18 cellular contexts compared by ENCODE assay signal in genomic region chr17:3748576-3748975, GRCh38. TPM values are rescaled to one million over a fixed set of nuclear protein-coding genes. Genes with fewer than 3 reads are reported as not detected.
DNase-seq lines count a peak whose midpoint lies in the region; ATAC-seq, FAIRE-seq and TF ChIP-seq lines count a peak whose summit lies in the region.
"Had no signal": no experiment of that assay in that cellular context is flagged by ENCODE, and none has a peak within 500 bp of the region (broad histone marks: within the 10 kb centered on the region; RNA-seq: fewer than 3 reads in every experiment).

No MANE protein-coding gene starts in this region.

- H2AFZ ChIP-seq in HepG2 (ENCODE audit: low read length): no peak overlapping the region

- TF ChIP-seq EP300 in HepG2 (IDR thresholded peaks at IDR 0.05; ENCODE audit: low read depth in 2 of 2, low read length in 2 of 2) (no peak), HepG2 (CRISPR knock-in tag; IDR thresholded peaks at IDR 0.05; ENCODE audit: borderline replicate concordance) (no peak)

- peaks cover 20% of the 10 kb centered on the region for H3K4me1 ChIP-seq in HepG2 (ENCODE audit: insufficient read depth, low read length)
- H3K4me1 ChIP-seq in right lobe of liver: no peaks in the 10 kb centered on the region

- no peaks in the 10 kb centered on the region for H3K9me3 ChIP-seq in HepG2 (ENCODE audit: low read length)
- no peaks in the 10 kb centered on the region for H3K9me3 ChIP-seq in right lobe of liver
- H3K9me3 ChIP-seq in T-helper 17 cell (ENCODE audit: control insufficient read depth, low read length, poor library complexity, severe bottlenecking): no peaks in the 10 kb centered on the region

- FAIRE-seq in HepG2 (lab: Jason Lieb, UNC): no peak

- no peaks in the 10 kb centered on the region for H4K20me1 ChIP-seq in HepG2 (ENCODE audit: insufficient read depth, low read length)

- no peaks in the 10 kb centered on the region for H3K79me2 ChIP-seq in HepG2 (ENCODE audit: insufficient read depth, low read length)

- no peaks in the 10 kb centered on the region for H3K9me3 Mint-ChIP-seq in natural killer cell

- H3K27ac Mint-ChIP-seq in T-helper 17 cell (peak overlapping the region; percentile 29), natural killer cell (no peak overlapping the region)

- TF ChIP-seq CTCF in HepG2 (CRISPR knock-in tag; IDR thresholded peaks at IDR 0.05) (no peak), right lobe of liver (IDR thresholded peaks at IDR 0.05) (no peak), natural killer cell (IDR thresholded peaks at IDR 0.05) (no peak)

- DNase-seq in HepG2 (ENCODE audit: low spot score): no peak
- DNase-seq in right lobe of liver: no peak
- no peak for DNase-seq in T-helper 17 cell
- DNase-seq in natural killer cell: no peak
- DNase-seq in NCI-H2196 (lab: John Stamatoyannopoulos, UW; ENCODE audit: unreplicated experiment): no peak
- no peak for DNase-seq in COR-L47 (lab: John Stamatoyannopoulos, UW)
- DNase-seq: AML-193; DMS153; HCEC 1CT; NCI-H1048; NCI-H146; NCI-H2081 treated with DMSO at 0.1 percent for 48 hours; NCI-H345; NCI-H526 treated with DMSO at 0.1 percent for 48 hours; NK-92 treated with Interleukin-12 subunit alpha and Interleukin-12 subunit beta, amount 100 ng/mL, for 24 hours; OCI-M1; RPMI8226 had no signal

- H3K36me3 Mint-ChIP-seq in T-helper 17 cell (ENCODE audit: low read depth) (no peaks in the 10 kb centered on the region), natural killer cell (no peaks in the 10 kb centered on the region)

- no TSS peak for BruUV-seq in HepG2 (replicated peaks; lab: Mats Ljungman, UMichigan)

- no peak overlapping the region for H3K9ac ChIP-seq in HepG2 (ENCODE audit: insufficient read depth, low read depth, low read length)

- H3K4me3 ChIP-seq in HepG2 (replicated peaks in 1 of 3; ENCODE audit: insufficient read depth in 1 of 3, low read depth in 2 of 3, low read length in 3 of 3): no peak overlapping the region
- no peak overlapping the region for H3K4me3 ChIP-seq in right lobe of liver

- H3K27me3 ChIP-seq in HepG2 (ENCODE audit: control insufficient read depth in 1 of 2, insufficient read depth in 2 of 2, low read length in 2 of 2) (no peaks in the 10 kb centered on the region; a peak in 2 of 5 replicates), right lobe of liver (no peaks in the 10 kb centered on the region)

- peak; percentile 25; the same call in 2 of the 3 replicates for ATAC-seq in HepG2
- no peak for ATAC-seq in right lobe of liver
- ATAC-seq in T-helper 17 cell: no peak
- no peak for ATAC-seq in natural killer cell
- ATAC-seq in GM21529 (IDR thresholded peaks at IDR 0.05; ENCODE audit: unreplicated experiment): no peak

- no peak overlapping the region for H3K27ac ChIP-seq in HepG2 (ENCODE audit: extremely low read length, insufficient read depth, low read length)
- no peak overlapping the region for H3K27ac ChIP-seq in right lobe of liver

- intact Hi-C loops in HepG2 (cut with micrococcal nuclease; ENCODE audit: unreplicated experiment) (no loop called here), right lobe of liver (cut with DNase I) (no loop called here), natural killer cell (cut with micrococcal nuclease) (no loop called here)

- POLR2A ChIA-PET in HepG2 (lab: Yijun Ruan, JAX): no interaction called here

- TF ChIP-seq POLR2A in HepG2 (IDR thresholded peaks at IDR 0.05; ENCODE audit: insufficient read depth in 1 of 2, low read depth in 2 of 2, low read length in 2 of 2) (no peak), right lobe of liver (IDR thresholded peaks at IDR 0.05) (no peak)

- CTCF ChIA-PET in HepG2 (lab: Yijun Ruan, JAX; ENCODE audit: low intra/inter-chr PET ratio, low total read pairs): no interaction called here

- H3K4me2 ChIP-seq in HepG2 (ENCODE audit: low read depth, low read length): peak overlapping the region; percentile 10; the same call in 1 of the 2 replicates

- H3K4me1 Mint-ChIP-seq in T-helper 17 cell: peaks cover 23% of the 10 kb centered on the region
- H3K4me1 Mint-ChIP-seq in natural killer cell: peaks cover 0 to 18% of the 10 kb centered on the region in 2 donors

- H3K36me3 ChIP-seq in HepG2 (replicated peaks in 1 of 2; ENCODE audit: control insufficient read depth in 1 of 2, insufficient read depth in 2 of 2, low read length in 2 of 2) (no peaks in the 10 kb centered on the region), right lobe of liver (no peaks in the 10 kb centered on the region)

- H3K4me3 Mint-ChIP-seq in T-helper 17 cell (peak overlapping the region; percentile 25), natural killer cell (peak overlapping the region; percentile 25)

- 58% methylated on average over 7 of the region's 7 CpGs for WGBS in HepG2 (ENCODE audit: low lambda C conversion rate)
- WGBS in right lobe of liver (ENCODE audit: insufficient coverage, low coverage, low lambda C conversion rate, missing lambda C conversion rate): 92% methylated on average over 5 of the region's 7 CpGs

- no peak for TF ChIP-seq RAD21 in HepG2 (CRISPR knock-in tag; IDR thresholded peaks at IDR 0.05)

- H3K27me3 Mint-ChIP-seq in T-helper 17 cell (no peaks in the 10 kb centered on the region), natural killer cell (ENCODE audit: low read depth in 2 of 2) (peaks cover 0 to 2% of the 10 kb centered on the region in 2 donors)

- in situ Hi-C loops in HepG2 (cut with HindIII; ENCODE audit: extremely low pct_ligation_motif_present, low pct_unique_long_range_greater_than_20kb): no loop called here

RNA-seq across cellular contexts. Expression of gene HASPIN, which starts 24.9 kb away (rescaled TPM):
- total RNA-seq in HepG2 (2016; rRNA removed; fragmentation: Illumina TruSeq; extraction: Trizol) (7.8 and 8.1 TPM in 2 replicates), right lobe of liver (1 to 10 TPM in 1 of 6 experiments, under 1 TPM in 4, not detected in 1; 0.07 to 1.1 (median 0.27) TPM), T-helper 17 cell (under 1 TPM; 0.22 to 0.31 TPM), natural killer cell (under 1 TPM; 0.33 to 0.79 (median 0.70) TPM)
- 1.3 and 1.4 TPM in 2 replicates for total RNA-seq in HepG2 (2016; cell fraction: cytosol; rRNA removed; fragmentation: Illumina TruSeq; extraction: Trizol; ENCODE audit: low read depth)
- 7.4 and 8.8 TPM in 2 replicates for total RNA-seq in HepG2 (2016; cell fraction: insoluble cytoplasmic fraction; rRNA removed; fragmentation: Illumina TruSeq; extraction: Trizol)
- 4.8 TPM in 2 replicates for total RNA-seq in HepG2 (2016; cell fraction: membrane; rRNA removed; fragmentation: Illumina TruSeq; extraction: Trizol)
- 4.1 and 5.0 TPM in 2 replicates for total RNA-seq in HepG2 (2016; cell fraction: nucleus; rRNA removed; fragmentation: Illumina TruSeq; extraction: Trizol)
- 1.9 and 2.7 TPM in 2 replicates for polyA plus RNA-seq in HepG2 (2011; rRNA removed)
- 1.5 and 1.9 TPM in 2 replicates for polyA plus RNA-seq in HepG2 (2011; cell fraction: cytosol; rRNA removed)
- 1.1 and 2.3 TPM in 2 replicates for polyA plus RNA-seq in HepG2 (2011; cell fraction: nucleus; rRNA removed)
- 1.1 and 1.9 TPM in 2 replicates for polyA plus RNA-seq in HepG2 (2012)
- polyA plus RNA-seq in HepG2 (2016; cell fraction: cytosol; fragmentation: Illumina TruSeq; extraction: Trizol; ENCODE audit: low read depth): 0.50 and 0.65 TPM in 2 replicates
- polyA plus RNA-seq in HepG2 (2016; cell fraction: insoluble cytoplasmic fraction; fragmentation: Illumina TruSeq; extraction: Trizol; ENCODE audit: low read depth): 5.0 and 5.9 TPM in 2 replicates
- 1.5 and 1.6 TPM in 2 replicates for polyA plus RNA-seq in HepG2 (2016; cell fraction: membrane; fragmentation: Illumina TruSeq; extraction: Trizol; ENCODE audit: low read depth)
- 3.6 and 4.4 TPM in 2 replicates for polyA plus RNA-seq in HepG2 (2016; cell fraction: nucleus; fragmentation: Illumina TruSeq; extraction: Trizol; ENCODE audit: insufficient read depth, low read depth)
- polyA minus RNA-seq in HepG2 (2011; rRNA and poly(A)+ RNA removed; ENCODE audit: low replicate concordance): 5.0 and 17.7 TPM in 2 replicates
- polyA minus RNA-seq in HepG2 (2011; cell fraction: cytosol; rRNA and poly(A)+ RNA removed): 4.4 and 5.5 TPM in 2 replicates
- 3.0 and 5.7 TPM in 2 replicates for polyA minus RNA-seq in HepG2 (2011; cell fraction: nucleus; rRNA and poly(A)+ RNA removed)

RNA-seq across cellular contexts. Expression of gene ITGAE, which starts 52.4 kb away (rescaled TPM):
- total RNA-seq in HepG2 (2016; rRNA removed; fragmentation: Illumina TruSeq; extraction: Trizol): 49.0 and 56.3 TPM in 2 replicates
- total RNA-seq in HepG2 (2016; cell fraction: cytosol; rRNA removed; fragmentation: Illumina TruSeq; extraction: Trizol; ENCODE audit: low read depth): 99.2 and 118 TPM in 2 replicates
- total RNA-seq in HepG2 (2016; cell fraction: insoluble cytoplasmic fraction; rRNA removed; fragmentation: Illumina TruSeq; extraction: Trizol): 54.9 and 56.5 TPM in 2 replicates
- 121 and 124 TPM in 2 replicates for total RNA-seq in HepG2 (2016; cell fraction: membrane; rRNA removed; fragmentation: Illumina TruSeq; extraction: Trizol)
- 18.5 and 22.4 TPM in 2 replicates for total RNA-seq in HepG2 (2016; cell fraction: nucleus; rRNA removed; fragmentation: Illumina TruSeq; extraction: Trizol)
- 38.2 and 42.3 TPM in 2 replicates for polyA plus RNA-seq in HepG2 (2011; rRNA removed)
- polyA plus RNA-seq in HepG2 (2011; cell fraction: cytosol; rRNA removed): 28.2 and 31.0 TPM in 2 replicates
- polyA plus RNA-seq in HepG2 (2011; cell fraction: nucleus; rRNA removed): 13.3 and 15.2 TPM in 2 replicates
- 19.1 and 24.6 TPM in 2 replicates for polyA plus RNA-seq in HepG2 (2012)
- 110 and 139 TPM in 2 replicates for polyA plus RNA-seq in HepG2 (2016; cell fraction: cytosol; fragmentation: Illumina TruSeq; extraction: Trizol; ENCODE audit: low read depth)
- polyA plus RNA-seq in HepG2 (2016; cell fraction: insoluble cytoplasmic fraction; fragmentation: Illumina TruSeq; extraction: Trizol; ENCODE audit: low read depth): 46.7 and 46.9 TPM in 2 replicates
- polyA plus RNA-seq in HepG2 (2016; cell fraction: membrane; fragmentation: Illumina TruSeq; extraction: Trizol; ENCODE audit: low read depth): 90.3 and 104 TPM in 2 replicates
- 36.8 and 38.1 TPM in 2 replicates for polyA plus RNA-seq in HepG2 (2016; cell fraction: nucleus; fragmentation: Illumina TruSeq; extraction: Trizol; ENCODE audit: insufficient read depth, low read depth)
- polyA minus RNA-seq in HepG2 (2011; rRNA and poly(A)+ RNA removed; ENCODE audit: low replicate concordance): 7.6 and 11.0 TPM in 2 replicates
- polyA minus RNA-seq in HepG2 (2011; cell fraction: cytosol; rRNA and poly(A)+ RNA removed): 2.8 and 3.8 TPM in 2 replicates
- 11.7 and 12.6 TPM in 2 replicates for polyA minus RNA-seq in HepG2 (2011; cell fraction: nucleus; rRNA and poly(A)+ RNA removed)
- 1 to 10 TPM; 5.4 to 7.7 (median 5.8) TPM for total RNA-seq in right lobe of liver
- total RNA-seq in T-helper 17 cell: 10 to 100 TPM; 10.2 to 14.3 TPM
- total RNA-seq in natural killer cell: 10 to 100 TPM; 12.8 to 13.8 (median 13.8) TPM

RNA-seq across cellular contexts. Expression of gene P2RX5, which starts 52.6 kb away (rescaled TPM):
- 0.90 and 0.95 TPM in 2 replicates for total RNA-seq in HepG2 (2016; rRNA removed; fragmentation: Illumina TruSeq; extraction: Trizol)
- total RNA-seq in HepG2 (2016; cell fraction: cytosol; rRNA removed; fragmentation: Illumina TruSeq; extraction: Trizol; ENCODE audit: low read depth): 0.20 and 0.79 TPM in 2 replicates
- total RNA-seq in HepG2 (2016; cell fraction: insoluble cytoplasmic fraction; rRNA removed; fragmentation: Illumina TruSeq; extraction: Trizol): 0.64 and 0.82 TPM in 2 replicates
- 0.62 and 0.93 TPM in 2 replicates for total RNA-seq in HepG2 (2016; cell fraction: membrane; rRNA removed; fragmentation: Illumina TruSeq; extraction: Trizol)
- 0.53 and 1.1 TPM in 2 replicates for total RNA-seq in HepG2 (2016; cell fraction: nucleus; rRNA removed; fragmentation: Illumina TruSeq; extraction: Trizol)
- 1.0 and 1.7 TPM in 2 replicates for polyA plus RNA-seq in HepG2 (2011; rRNA removed)
- 1.4 and 1.5 TPM in 2 replicates for polyA plus RNA-seq in HepG2 (2011; cell fraction: cytosol; rRNA removed)
- 1.6 and 1.9 TPM in 2 replicates for polyA plus RNA-seq in HepG2 (2011; cell fraction: nucleus; rRNA removed)
- 0.50 and 1.1 TPM in 2 replicates for polyA plus RNA-seq in HepG2 (2012)
- polyA plus RNA-seq in HepG2 (2016; cell fraction: cytosol; fragmentation: Illumina TruSeq; extraction: Trizol; ENCODE audit: low read depth): 0.24 and 0.38 TPM in 2 replicates
- 0.46 and 0.98 TPM in 2 replicates for polyA plus RNA-seq in HepG2 (2016; cell fraction: insoluble cytoplasmic fraction; fragmentation: Illumina TruSeq; extraction: Trizol; ENCODE audit: low read depth)
- polyA plus RNA-seq in HepG2 (2016; cell fraction: membrane; fragmentation: Illumina TruSeq; extraction: Trizol; ENCODE audit: low read depth): 0.48 and 0.70 TPM in 2 replicates
- polyA plus RNA-seq in HepG2 (2016; cell fraction: nucleus; fragmentation: Illumina TruSeq; extraction: Trizol; ENCODE audit: insufficient read depth, low read depth): 1.5 and 1.7 TPM in 2 replicates
- 1.6 and 53.3 TPM in 2 replicates for polyA minus RNA-seq in HepG2 (2011; rRNA and poly(A)+ RNA removed; ENCODE audit: low replicate concordance)
- 0.49 and 1.2 TPM in 2 replicates for polyA minus RNA-seq in HepG2 (2011; cell fraction: cytosol; rRNA and poly(A)+ RNA removed)
- 0.87 and 1.0 TPM in 2 replicates for polyA minus RNA-seq in HepG2 (2011; cell fraction: nucleus; rRNA and poly(A)+ RNA removed)
- 1 to 10 TPM in 1 of 6 experiments, under 1 TPM in 5; 0.13 to 1.1 (median 0.40) TPM for total RNA-seq in right lobe of liver
- total RNA-seq in T-helper 17 cell: 10 to 100 TPM; 21.8 to 34.2 TPM
- 10 to 100 TPM in 1 of 3 donors, 1 to 10 TPM in 2; 7.8 to 15.4 (median 9.2) TPM for total RNA-seq in natural killer cell
